8 cellular contexts compared by ENCODE assay signal in genomic region chr4:184474261-184475095, GRCh38. TPM values are rescaled to one million over a fixed set of nuclear protein-coding genes. Genes with fewer than 3 reads are reported as not detected.
DNase-seq lines count a peak whose midpoint lies in the region; ATAC-seq and TF ChIP-seq lines count a peak whose summit lies in the region.

Gene IRF2 (minus strand): TSS chr4:184474550. CDS start chr4:184429064, 45,486 bp downstream.

- no peak for TF ChIP-seq CTCF in AG10803 (conservative IDR thresholded peaks at IDR 0.05; ENCODE audit: low read length)

- peak; percentile 64 for ATAC-seq in GM19043 (IDR thresholded peaks at IDR 0.05; ENCODE audit: low read depth, unreplicated experiment)
- peak; percentile 69 for ATAC-seq in HG03354 (IDR thresholded peaks at IDR 0.05; ENCODE audit: poor library complexity, severe bottlenecking, unreplicated experiment)

- peak within 1 kb of the TSS; percentile 97 for H3K4me3 ChIP-seq in AG10803 (ENCODE audit: low read length)

- DNase-seq in AG10803 (ENCODE audit: low read depth) (peak; percentile 98), NCI-H460 (ENCODE audit: extremely low read depth, low read depth) (peak; percentile 92), cerebellar cortex (ENCODE audit: low spot score) (peak; percentile 92), islet precursor cell (peak; percentile 97)
- peak; percentile 91 for DNase-seq in activated CD4-positive, CD25-positive, alpha-beta regulatory T cell treated with anti-CD3 and anti-CD28 coated beads, Interleukin-2, amount 50 U/mL, for 72 hours
- peak; percentile 92 for DNase-seq in stimulated activated CD4-positive, alpha-beta T cell treated with anti-CD3 and anti-CD28 coated beads, Interleukin-12 subunit alpha, Interleukin-12 subunit beta, amount 100 ng/mL, for 4 hours

RNA-seq across cellular contexts. Expression of gene IRF2, which starts in this region (rescaled TPM):
- 22.6 and 27.2 TPM in 2 replicates for total RNA-seq in NCI-H460 (2014; rRNA removed; shearing (Covaris generic))
- polyA plus RNA-seq in NCI-H460 (2014; cell fraction: nucleus; rRNA removed) = 6.6 and 7.7 TPM in 2 replicates

Comparison
In these comparisons a context has a peak if more than half of its experiments do, and no peak if none do; other contexts are left out.
1. Peak in every context shown above with its lines: DNase-seq, ATAC-seq and H3K4me3 ChIP-seq.